24 cellular contexts compared by ENCODE assay signal in the genomic region with DNA sequence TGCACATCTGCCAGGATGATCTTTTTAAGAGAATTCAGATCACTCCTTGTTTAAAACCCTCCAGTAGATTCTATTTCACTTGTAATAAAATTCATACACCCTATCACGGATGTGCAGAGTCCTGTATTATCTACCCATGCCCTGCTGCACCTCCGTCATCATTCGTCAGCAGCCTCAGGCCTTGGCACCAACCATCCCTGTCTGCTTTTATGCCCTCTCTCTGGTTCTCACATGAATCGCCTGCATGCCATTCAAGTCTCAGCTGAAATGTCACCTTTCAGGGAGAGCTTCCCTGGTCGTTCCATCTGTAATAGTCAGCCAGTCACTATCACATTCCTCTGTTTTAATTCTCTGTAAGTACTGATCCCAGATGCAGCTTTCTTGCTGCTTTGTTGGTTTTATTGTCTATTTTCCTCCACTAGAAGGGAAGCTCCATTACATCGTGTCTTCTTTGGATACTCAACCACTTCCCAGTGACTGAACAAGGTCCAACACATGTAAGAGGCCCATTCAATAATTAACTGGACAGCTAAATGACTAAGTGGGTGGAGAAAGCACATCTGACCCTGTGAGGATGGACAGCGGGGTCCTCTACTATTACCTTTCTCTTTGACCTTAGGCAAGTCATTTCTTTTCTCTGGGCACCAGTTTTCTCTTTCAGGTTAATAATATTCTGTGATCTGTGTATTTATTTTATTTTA.
DNase-seq lines count a peak whose midpoint lies in the region; ATAC-seq and TF ChIP-seq lines count a peak whose summit lies in the region.
"Had no signal": no experiment of that assay in that cellular context is flagged by ENCODE, and none has a peak within 500 bp of the region (broad histone marks: within the 10 kb centered on the region; RNA-seq: fewer than 3 reads in every experiment).

No MANE protein-coding gene starts in this region.

- POLR2A ChIA-PET in activated CD4-positive, alpha-beta T cell treated with anti-CD3 and anti-CD28 coated beads, Interleukin-2, amount 10 ng/mL, durations not matched to agents 7 days and 5 days (lab: Charles Lee), result no interaction called here

- peak overlapping the region; percentile 61 for H2AFZ ChIP-seq in neural progenitor cell (replicated peaks)

- H3K36me3 ChIP-seq in neural progenitor cell, result no peaks in the 10 kb centered on the region
- H3K36me3 ChIP-seq: left ventricle myocardium inferior, transverse colon had no signal

- no peaks in the 10 kb centered on the region for H4K20me1 ChIP-seq in neural progenitor cell (ENCODE audit: low read depth)

- H3K9me3 Mint-ChIP-seq in activated CD4-positive, alpha-beta T cell treated with anti-CD3 and anti-CD28 coated beads, Interleukin-2, amount 10 ng/mL, durations not matched to agents 7 days and 5 days, result no peaks in the 10 kb centered on the region
- H3K9me3 Mint-ChIP-seq in neural progenitor cell, result no peaks in the 10 kb centered on the region
- H3K9me3 Mint-ChIP-seq: activated CD4-positive, alpha-beta memory T cell treated with anti-CD3 and anti-CD28 coated beads for 36 hours; activated naive CD8-positive, alpha-beta T cell treated with anti-CD3 and anti-CD28 coated beads, Interleukin-2, amount 10 ng/mL, durations not matched to agents 7 days and 5 days; CD4-positive, alpha-beta memory T cell had no signal

- H3K4me2 ChIP-seq in neural progenitor cell, result no peak overlapping the region
- H3K4me2 ChIP-seq: KMS-11 had no signal

- H3K27ac Mint-ChIP-seq in activated CD4-positive, alpha-beta T cell treated with anti-CD3 and anti-CD28 coated beads, Interleukin-2, amount 10 ng/mL, durations not matched to agents 7 days and 5 days, result peak overlapping the region; percentile 33
- H3K27ac Mint-ChIP-seq in neural progenitor cell, result no peak overlapping the region
- H3K27ac Mint-ChIP-seq: activated CD4-positive, alpha-beta memory T cell treated with anti-CD3 and anti-CD28 coated beads for 36 hours; activated naive CD8-positive, alpha-beta T cell treated with anti-CD3 and anti-CD28 coated beads, Interleukin-2, amount 10 ng/mL, durations not matched to agents 7 days and 5 days had no signal

- H3K9me3 ChIP-seq in neural progenitor cell (ENCODE audit: low read depth), result no peaks in the 10 kb centered on the region
- H3K9me3 ChIP-seq: left ventricle myocardium inferior, transverse colon had no signal

- H3K27me3 ChIP-seq in foreskin keratinocyte (no peaks in the 10 kb centered on the region), neural progenitor cell (no peaks in the 10 kb centered on the region)
- H3K27me3 ChIP-seq: dorsolateral prefrontal cortex, transverse colon had no signal

- DNase-seq in activated CD4-positive, alpha-beta T cell treated with anti-CD3 and anti-CD28 coated beads, Interleukin-2, amount 10 ng/mL, durations not matched to agents 7 days and 5 days, result no peak
- DNase-seq in activated CD4-positive, alpha-beta T cell treated with anti-CD3 and anti-CD28 coated beads for 48 hours, result no peak
- DNase-seq in NCI-H82 treated with DMSO at 0.1 percent for 48 hours (lab: John Stamatoyannopoulos, UW; ENCODE audit: unreplicated experiment), result peak; percentile 65
- DNase-seq in foreskin keratinocyte, result peak; percentile 51 to 86
- no peak for DNase-seq in neural progenitor cell (ENCODE audit: low spot score)
- DNase-seq in stimulated activated CD4-positive, alpha-beta T cell treated with anti-CD3 and anti-CD28 coated beads, Interleukin-12 subunit alpha, Interleukin-12 subunit beta, amount 100 ng/mL, for 4 hours, result no peak
- no peak for DNase-seq in AG20443 (ENCODE audit: low spot score)
- DNase-seq: activated CD4-positive, alpha-beta memory T cell treated with anti-CD3 and anti-CD28 coated beads for 36 hours; activated CD4-positive, CD25-positive, alpha-beta regulatory T cell; activated effector memory CD4-positive, alpha-beta T cell treated with Interleukin-2 at 50 U/mL for 16 hours; activated naive CD8-positive, alpha-beta T cell treated with anti-CD3 and anti-CD28 coated beads, Interleukin-2, amount 10 ng/mL, durations not matched to agents 7 days and 5 days; CD4-positive, alpha-beta memory T cell; dorsolateral prefrontal cortex; GF-D8; GOT3; left ventricle myocardium inferior; MV-4-11; NCI-H187; NCI-H748 treated with DMSO at 0.1 percent for 48 hours; transverse colon had no signal

- H3K4me1 Mint-ChIP-seq in activated CD4-positive, alpha-beta T cell treated with anti-CD3 and anti-CD28 coated beads, Interleukin-2, amount 10 ng/mL, durations not matched to agents 7 days and 5 days, result no peaks in the 10 kb centered on the region
- H3K4me1 Mint-ChIP-seq in neural progenitor cell, result peaks cover 19% of the 10 kb centered on the region

- no peaks in the 10 kb centered on the region for H3F3A ChIP-seq in neural progenitor cell (ENCODE audit: low read depth)

- peak; percentile 91 for ATAC-seq in foreskin keratinocyte
- ATAC-seq in HG03108 (IDR thresholded peaks at IDR 0.05; ENCODE audit: unreplicated experiment), result no peak

- peaks cover 15% of the 10 kb centered on the region for H3K4me1 ChIP-seq in foreskin keratinocyte
- peaks cover 3% of the 10 kb centered on the region for H3K4me1 ChIP-seq in neural progenitor cell
- H3K4me1 ChIP-seq: transverse colon had no signal

- no peak overlapping the region for H3K4me3 ChIP-seq in neural progenitor cell

- TF ChIP-seq CTCF in foreskin keratinocyte (conservative IDR thresholded peaks at IDR 0.05) (no peak), neural progenitor cell (IDR thresholded peaks at IDR 0.05) (no peak)

- H3K27ac ChIP-seq in foreskin keratinocyte (peak overlapping the region; percentile 2), neural progenitor cell (no peak overlapping the region)
- H3K27ac ChIP-seq: 22Rv1, KMS-11, left ventricle myocardium inferior, transverse colon had no signal

- no peak overlapping the region for H3K9ac ChIP-seq in neural progenitor cell
- H3K9ac ChIP-seq: KMS-11 had no signal

- CTCF ChIA-PET in activated CD4-positive, alpha-beta T cell treated with anti-CD3 and anti-CD28 coated beads, Interleukin-2, amount 10 ng/mL, durations not matched to agents 7 days and 5 days (lab: Charles Lee), result interaction anchor here (0.7 kb wide), 2 partner anchors 9 to 158 kb away, joined by 3 to 5 read pairs; no protein-coding TSS in a partner anchor

- peaks cover 10% of the 10 kb centered on the region for H3K27me3 Mint-ChIP-seq in activated CD4-positive, alpha-beta T cell treated with anti-CD3 and anti-CD28 coated beads, Interleukin-2, amount 10 ng/mL, durations not matched to agents 7 days and 5 days
- H3K27me3 Mint-ChIP-seq in neural progenitor cell (ENCODE audit: insufficient read depth, low read depth), result no peaks in the 10 kb centered on the region
- H3K27me3 Mint-ChIP-seq: progenitor cell of endocrine pancreas had no signal

- H3K4me3 Mint-ChIP-seq in activated CD4-positive, alpha-beta T cell treated with anti-CD3 and anti-CD28 coated beads, Interleukin-2, amount 10 ng/mL, durations not matched to agents 7 days and 5 days, result no peak overlapping the region
- H3K4me3 Mint-ChIP-seq in neural progenitor cell, result no peak overlapping the region
- H3K4me3 Mint-ChIP-seq: activated CD4-positive, alpha-beta memory T cell treated with anti-CD3 and anti-CD28 coated beads for 36 hours had no signal

- no peaks in the 10 kb centered on the region for H3K36me3 Mint-ChIP-seq in activated CD4-positive, alpha-beta T cell treated with anti-CD3 and anti-CD28 coated beads, Interleukin-2, amount 10 ng/mL, durations not matched to agents 7 days and 5 days (ENCODE audit: low read depth)
- no peaks in the 10 kb centered on the region for H3K36me3 Mint-ChIP-seq in neural progenitor cell
- H3K36me3 Mint-ChIP-seq: activated CD4-positive, alpha-beta memory T cell treated with anti-CD3 and anti-CD28 coated beads for 36 hours; activated naive CD8-positive, alpha-beta T cell treated with anti-CD3 and anti-CD28 coated beads, Interleukin-2, amount 10 ng/mL, durations not matched to agents 7 days and 5 days; CD4-positive, alpha-beta memory T cell had no signal

- H3K79me2 ChIP-seq in neural progenitor cell (ENCODE audit: low read depth), result no peaks in the 10 kb centered on the region

Comparison
In these comparisons a context has a peak if more than half of its experiments do, and no peak if none do; other contexts are left out.
1. DNase-seq: peak in NCI-H82 treated with DMSO at 0.1 percent for 48 hours (single experiment) and foreskin keratinocyte (2 of 2); none in activated CD4-positive, alpha-beta T cell treated with anti-CD3 and anti-CD28 coated beads, Interleukin-2, amount 10 ng/mL, durations not matched to agents 7 days and 5 days (single experiment), activated CD4-positive, alpha-beta T cell treated with anti-CD3 and anti-CD28 coated beads for 48 hours (single experiment), neural progenitor cell (single experiment), stimulated activated CD4-positive, alpha-beta T cell treated with anti-CD3 and anti-CD28 coated beads, Interleukin-12 subunit alpha, Interleukin-12 subunit beta, amount 100 ng/mL, for 4 hours (single experiment) and AG20443 (single experiment).